In the genomic region with DNA sequence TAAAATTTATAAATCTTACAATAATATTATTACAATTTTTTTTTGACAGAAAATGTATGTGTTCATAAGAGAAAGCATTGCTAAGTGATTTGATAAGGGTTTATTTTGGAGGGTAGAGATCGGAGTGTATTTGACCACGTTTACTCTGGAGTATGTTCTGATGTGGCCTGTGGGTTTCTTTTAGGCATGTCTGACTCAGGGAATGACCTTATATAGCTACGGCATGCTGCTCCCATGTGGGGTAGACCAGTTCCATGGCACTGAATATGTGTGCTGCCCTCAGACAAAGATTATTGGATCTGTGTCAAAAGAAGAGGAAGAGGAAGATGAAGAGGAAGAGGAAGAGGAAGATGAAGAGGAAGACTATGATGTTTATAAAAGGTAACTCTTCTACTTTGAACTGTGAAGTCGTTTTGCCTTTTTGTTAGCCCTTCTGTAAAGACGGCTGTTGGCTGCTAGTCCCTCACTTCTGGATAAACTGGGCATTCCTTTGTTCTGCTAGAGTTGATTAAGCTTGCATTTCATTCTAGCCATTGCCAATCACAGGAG, we compare ENCODE assay signal across 8 cellular contexts. TPM values are rescaled to one million over a fixed set of nuclear protein-coding genes. Genes with fewer than 3 reads are reported as not detected.
DNase-seq lines count a peak whose midpoint lies in the region; ATAC-seq and TF ChIP-seq lines count a peak whose summit lies in the region.

No MANE protein-coding gene starts in this region.

- H3K4me2 ChIP-seq in PC-3 (ENCODE audit: low read length) = no peak overlapping the region

- no peak overlapping the region for H2AFZ ChIP-seq in PC-3 (ENCODE audit: low read length)

- POLR2A ChIA-PET in PC-3 (lab: Charles Lee; ENCODE audit: unreplicated experiment) = interaction anchor here (0.7 kb wide), 1 partner anchor 10 kb away, joined by 6 read pairs; no protein-coding TSS in a partner anchor

- H3K36me3 ChIP-seq in PC-3 (ENCODE audit: low read depth, low read length) = peaks cover 52% of the 10 kb centered on the region

- H3F3A ChIP-seq in PC-3 (ENCODE audit: low read length, unreplicated experiment) = no peaks in the 10 kb centered on the region

- no peaks in the 10 kb centered on the region for H3K9me2 ChIP-seq in PC-3 (replicated peaks; ENCODE audit: low read length)

- H3K27me3 Mint-ChIP-seq in activated T-cell treated with anti-CD3 and anti-CD28 coated beads, Interleukin-2, amount 50 U/mL, for 4 hours (ENCODE audit: low read depth) = no peaks in the 10 kb centered on the region
- H3K27me3 Mint-ChIP-seq in activated T-cell treated with anti-CD3 and anti-CD28 coated beads, Interleukin-2, amount 50 U/mL, for 24 hours = peaks cover 6% of the 10 kb centered on the region

- intact Hi-C loops in PC-3 (cut with micrococcal nuclease) = no loop called here

- TF ChIP-seq CTCF in PC-3 (conservative IDR thresholded peaks at IDR 0.05; ENCODE audit: low read depth, low read length) = no peak

- H3K79me2 ChIP-seq in PC-3 (ENCODE audit: low read length) = peaks cover 55% of the 10 kb centered on the region

- H4K20me1 ChIP-seq in PC-3 (ENCODE audit: low read length) = no peaks in the 10 kb centered on the region

- DNase-seq in activated T-cell treated with anti-CD3 and anti-CD28 coated beads, Interleukin-2, amount 50 U/mL, for 4 hours = no peak
- DNase-seq in activated T-cell treated with anti-CD3 and anti-CD28 coated beads, Interleukin-2, amount 50 U/mL, for 24 hours = no peak
- DNase-seq in RPMI7951 (ENCODE audit: low read depth) (peak; percentile 85), fibroblast of gingiva (ENCODE audit: low read depth) (peak; percentile 15), 8988T (no peak), PC-3 (no peak), NCI-H524 treated with DMSO at 0.1 percent for 48 hours (lab: John Stamatoyannopoulos, UW) (no peak)
- DNase-seq in stimulated activated naive CD8-positive, alpha-beta T cell treated with anti-CD3 and anti-CD28 coated beads, Interleukin-15, Interleukin-2, amounts not matched to agents 100 U/mL and 50 U/mL, for 24 hours = peak; percentile 35

- no peaks in the 10 kb centered on the region for H3K9me3 Mint-ChIP-seq in activated T-cell treated with anti-CD3 and anti-CD28 coated beads, Interleukin-2, amount 50 U/mL, for 4 hours
- no peaks in the 10 kb centered on the region for H3K9me3 Mint-ChIP-seq in activated T-cell treated with anti-CD3 and anti-CD28 coated beads, Interleukin-2, amount 50 U/mL, for 24 hours

- H3K4me1 ChIP-seq in PC-3 (ENCODE audit: insufficient read depth, low read length) = peaks cover 16% of the 10 kb centered on the region

- H3K4me1 Mint-ChIP-seq in activated T-cell treated with anti-CD3 and anti-CD28 coated beads, Interleukin-2, amount 50 U/mL, for 4 hours (ENCODE audit: low read depth) = peaks cover 46% of the 10 kb centered on the region
- H3K4me1 Mint-ChIP-seq in activated T-cell treated with anti-CD3 and anti-CD28 coated beads, Interleukin-2, amount 50 U/mL, for 24 hours (ENCODE audit: low read depth) = peaks cover 44% of the 10 kb centered on the region

- CTCF ChIA-PET in PC-3 (lab: Charles Lee) = interaction anchor here (1.1 kb wide), 1 partner anchor 11 kb away, joined by 3 read pairs; no protein-coding TSS in a partner anchor

- ATAC-seq in activated T-cell treated with anti-CD3 and anti-CD28 coated beads, Interleukin-2, amount 50 U/mL, for 4 hours = peak; percentile 67 to 82
- ATAC-seq in stimulated activated naive CD8-positive, alpha-beta T cell treated with anti-CD3 and anti-CD28 coated beads, Interleukin-15, Interleukin-2, amounts not matched to agents 100 U/mL and 50 U/mL, for 24 hours = peak; percentile 78
- no peak for ATAC-seq in PC-3

- no TSS peak for BruUV-seq in PC-3 (replicated peaks; lab: Mats Ljungman, UMichigan)

- no peaks in the 10 kb centered on the region for H3K27me3 ChIP-seq in PC-3 (ENCODE audit: low read length)

- no peak overlapping the region for H3K9ac ChIP-seq in PC-3 (ENCODE audit: low read length)

- H3K4me3 ChIP-seq in PC-3 (ENCODE audit: low read length) = no peak overlapping the region

- no peak overlapping the region for H3K4me3 Mint-ChIP-seq in activated T-cell treated with anti-CD3 and anti-CD28 coated beads, Interleukin-2, amount 50 U/mL, for 4 hours
- H3K4me3 Mint-ChIP-seq in activated T-cell treated with anti-CD3 and anti-CD28 coated beads, Interleukin-2, amount 50 U/mL, for 24 hours = no peak overlapping the region

- H3K27ac Mint-ChIP-seq in activated T-cell treated with anti-CD3 and anti-CD28 coated beads, Interleukin-2, amount 50 U/mL, for 24 hours = no peak overlapping the region

- peaks cover 26% of the 10 kb centered on the region for H3K36me3 Mint-ChIP-seq in activated T-cell treated with anti-CD3 and anti-CD28 coated beads, Interleukin-2, amount 50 U/mL, for 4 hours (ENCODE audit: insufficient read depth)
- peaks cover 41% of the 10 kb centered on the region for H3K36me3 Mint-ChIP-seq in activated T-cell treated with anti-CD3 and anti-CD28 coated beads, Interleukin-2, amount 50 U/mL, for 24 hours (ENCODE audit: low read depth)

- H3K9me3 ChIP-seq in PC-3 (ENCODE audit: low read length) = no peaks in the 10 kb centered on the region

- no peak overlapping the region for H3K27ac ChIP-seq in PC-3 (ENCODE audit: low read length)

RNA-seq across cellular contexts. Expression of gene ST14, which starts 38.1 kb away (rescaled TPM):
- under 1 TPM; 0.21 to 0.30 (median 0.28) TPM for total RNA-seq in activated T-cell treated with anti-CD3 and anti-CD28 coated beads, Interleukin-2, amount 50 U/mL, for 4 hours
- total RNA-seq in RPMI7951 (2014; rRNA removed; shearing (Covaris generic)) = 0.60 TPM in 1 of 2 replicates, not detected in the other
- total RNA-seq in PC-3 (2014; rRNA removed) = 231 and 289 TPM in 2 replicates

RNA-seq across cellular contexts. Expression of gene APLP2, which starts 51.8 kb away (rescaled TPM):
- total RNA-seq in activated T-cell treated with anti-CD3 and anti-CD28 coated beads, Interleukin-2, amount 50 U/mL, for 4 hours = 10 to 100 TPM; 53.5 to 70.6 (median 60.4) TPM
- total RNA-seq in RPMI7951 (2014; rRNA removed; shearing (Covaris generic)) = 180 and 184 TPM in 2 replicates
- 345 and 371 TPM in 2 replicates for total RNA-seq in PC-3 (2014; rRNA removed)

Comparison
In these comparisons a context has a peak if more than half of its experiments do, and no peak if none do; other contexts are left out.
1. DNase-seq: peak in RPMI7951 (single experiment), fibroblast of gingiva (single experiment) and stimulated activated naive CD8-positive, alpha-beta T cell treated with anti-CD3 and anti-CD28 coated beads, Interleukin-15, Interleukin-2, amounts not matched to agents 100 U/mL and 50 U/mL, for 24 hours (single experiment); none in activated T-cell treated with anti-CD3 and anti-CD28 coated beads, Interleukin-2, amount 50 U/mL, for 4 hours (single experiment), activated T-cell treated with anti-CD3 and anti-CD28 coated beads, Interleukin-2, amount 50 U/mL, for 24 hours (single experiment), 8988T (single experiment), PC-3 (single experiment) and NCI-H524 treated with DMSO at 0.1 percent for 48 hours (single experiment).
2. RNA of gene ST14, which starts 38.1 kb away (total RNA-seq): 231 to 289 TPM in PC-3; 0.60 TPM in RPMI7951 and 0.21 to 0.30 TPM in activated T-cell treated with anti-CD3 and anti-CD28 coated beads, Interleukin-2, amount 50 U/mL, for 4 hours; every median in the first group is over 100 times any median in the second.